9 cellular contexts compared by ENCODE assay signal in genomic region chr17:8159032-8159400, GRCh38. TPM values are rescaled to one million over a fixed set of nuclear protein-coding genes. Genes with fewer than 3 reads are reported as not detected.
DNase-seq lines count a peak whose midpoint lies in the region; ATAC-seq, FAIRE-seq and TF ChIP-seq lines count a peak whose summit lies in the region.
"Had no signal": no experiment of that assay in that cellular context is flagged by ENCODE, and none has a peak within 500 bp of the region (broad histone marks: within the 10 kb centered on the region; RNA-seq: fewer than 3 reads in every experiment).

No MANE protein-coding gene starts in this region.

- ATAC-seq in RWPE2 (ENCODE audit: low read depth) (no peak), GM21737 (IDR thresholded peaks at IDR 0.05; ENCODE audit: unreplicated experiment) (no peak), SK-N-SH treated with all-trans-retinoic acid at 6 μM for 48 hours (no peak)

- POLR2A ChIA-PET in CD8-positive, alpha-beta memory T cell (lab: Charles Lee): interaction anchor here (0.6 to 4.3 kb wide), 8 partner anchors 14 to 136 kb away, joined by 3 to 36 read pairs (median 4); partner anchors contain the start of gene SLC25A35

- no peaks in the 10 kb centered on the region for H3K9me3 ChIP-seq in CD8-positive, alpha-beta memory T cell (ENCODE audit: low read length)
- H3K9me3 ChIP-seq in RWPE2 (ENCODE audit: severe bottlenecking) (no peaks in the 10 kb centered on the region), esophagus muscularis mucosa (no peaks in the 10 kb centered on the region), skeletal muscle tissue (ENCODE audit: control insufficient read depth in 3 of 3, low read length in 3 of 3) (no peaks in the 10 kb centered on the region)

- FAIRE-seq in GM12891 (lab: Jason Lieb, UNC): no peak

- H3K4me3 ChIP-seq in CD8-positive, alpha-beta memory T cell (ENCODE audit: low read length): no peak overlapping the region
- H3K4me3 ChIP-seq in RWPE2 (ENCODE audit: severe bottlenecking): no peak overlapping the region
- no peak overlapping the region for H3K4me3 ChIP-seq in esophagus muscularis mucosa
- no peak overlapping the region for H3K4me3 ChIP-seq in skeletal muscle tissue (ENCODE audit: low read length in 3 of 3)
- H3K4me3 ChIP-seq: smooth muscle cell had no signal

- H3K4me1 ChIP-seq in CD8-positive, alpha-beta memory T cell (ENCODE audit: insufficient read depth, low read length): peaks cover 72% of the 10 kb centered on the region
- H3K4me1 ChIP-seq in RWPE2 (ENCODE audit: insufficient read depth, poor library complexity, severe bottlenecking) (peaks cover 13% of the 10 kb centered on the region), esophagus muscularis mucosa (peaks cover 42 to 66% (median 65%) of the 10 kb centered on the region in 4 donors), skeletal muscle tissue (ENCODE audit: control insufficient read depth in 3 of 3, insufficient read depth in 3 of 3, low read length in 3 of 3) (peaks cover 51 to 58% (median 51%) of the 10 kb centered on the region in 3 donors)

- H3K4me3 Mint-ChIP-seq in CD8-positive, alpha-beta memory T cell: peak overlapping the region; percentile 41 to 86 (median 72)
- no peak overlapping the region for H3K4me3 Mint-ChIP-seq in glutamatergic neuron (ENCODE audit: unreplicated experiment)

- no peak for TF ChIP-seq EP300 in esophagus muscularis mucosa (IDR thresholded peaks at IDR 0.05)

- peaks cover 7 to 49% (median 14%) of the 10 kb centered on the region in 3 donors for H3K36me3 Mint-ChIP-seq in CD8-positive, alpha-beta memory T cell
- no peaks in the 10 kb centered on the region for H3K36me3 Mint-ChIP-seq in glutamatergic neuron (ENCODE audit: unreplicated experiment)

- peaks cover 0 to 5% of the 10 kb centered on the region in 2 donors for H3K27me3 Mint-ChIP-seq in CD8-positive, alpha-beta memory T cell
- H3K27me3 Mint-ChIP-seq in glutamatergic neuron (ENCODE audit: unreplicated experiment): peaks cover 9% of the 10 kb centered on the region

- CTCF ChIA-PET in CD8-positive, alpha-beta memory T cell (lab: Charles Lee): interaction anchor here (0.8 to 11.7 kb wide), 12 partner anchors 9 to 143 kb away, joined by 3 to 108 read pairs (median 8); partner anchors contain the start of genes HES7 and TMEM107

- TF ChIP-seq CTCF in RWPE2 (IDR thresholded peaks at IDR 0.05; ENCODE audit: poor library complexity, severe bottlenecking) (peak; percentile 48), esophagus muscularis mucosa (IDR thresholded peaks at IDR 0.05) (no peak), glutamatergic neuron (IDR thresholded peaks at IDR 0.05; ENCODE audit: partially characterized antibody, unreplicated experiment) (no peak)

- peaks cover 41 to 65% (median 42%) of the 10 kb centered on the region in 3 donors for H3K4me1 Mint-ChIP-seq in CD8-positive, alpha-beta memory T cell
- peaks cover 28% of the 10 kb centered on the region for H3K4me1 Mint-ChIP-seq in glutamatergic neuron (ENCODE audit: low read depth, unreplicated experiment)

- H3K36me3 ChIP-seq in CD8-positive, alpha-beta memory T cell (ENCODE audit: insufficient read depth, low read length): peaks cover 30% of the 10 kb centered on the region
- peaks cover 45% of the 10 kb centered on the region for H3K36me3 ChIP-seq in RWPE2 (ENCODE audit: low read depth)
- H3K36me3 ChIP-seq in esophagus muscularis mucosa: peaks cover 9 to 27% (median 23%) of the 10 kb centered on the region in 4 donors
- peaks cover 20 to 26% (median 23%) of the 10 kb centered on the region in 3 donors for H3K36me3 ChIP-seq in skeletal muscle tissue (ENCODE audit: control insufficient read depth in 3 of 3, insufficient read depth in 3 of 3, low read length in 3 of 3)

- H3K9ac ChIP-seq in skeletal muscle tissue (ENCODE audit: low read depth in 1 of 3, low read length in 3 of 3): peak overlapping the region in 1 of 3 donors; percentile 20

- peak in 1 of 5 donors; percentile 46 for DNase-seq in CD8-positive, alpha-beta memory T cell
- DNase-seq in RWPE2 (ENCODE audit: low spot score) (no peak), esophagus muscularis mucosa (ENCODE audit: extremely low spot score) (no peak), GM12891 (ENCODE audit: insufficient read length, low spot score) (no peak), glutamatergic neuron (no peak)

- no peaks in the 10 kb centered on the region for H3K27me3 ChIP-seq in CD8-positive, alpha-beta memory T cell (ENCODE audit: insufficient read depth, low read length, poor library complexity, severe bottlenecking)
- H3K27me3 ChIP-seq in RWPE2 (ENCODE audit: insufficient read depth, poor library complexity, severe bottlenecking) (no peaks in the 10 kb centered on the region), esophagus muscularis mucosa (no peaks in the 10 kb centered on the region), skeletal muscle tissue (ENCODE audit: control insufficient read depth in 3 of 3, insufficient read depth in 3 of 3, low read length in 3 of 3) (no peaks in the 10 kb centered on the region)

- peak overlapping the region; percentile 11 for H3K27ac ChIP-seq in CD8-positive, alpha-beta memory T cell (ENCODE audit: low read depth, low read length)
- H3K27ac ChIP-seq in RWPE2 (ENCODE audit: poor library complexity, severe bottlenecking) (no peak overlapping the region), esophagus muscularis mucosa (replicated peaks in 1 of 4) (peak overlapping the region; percentile 100), skeletal muscle tissue (ENCODE audit: low read depth, low read length) (peak overlapping the region; percentile 98)

- WGBS in esophagus muscularis mucosa: 60% methylated on average over 3 of the region's 3 CpGs

- TF ChIP-seq POLR2A in esophagus muscularis mucosa (IDR thresholded peaks at IDR 0.05; ENCODE audit: low read depth) (no peak), GM12891 (IDR thresholded peaks at IDR 0.05; ENCODE audit: low read depth, low read length) (no peak)

- no peaks in the 10 kb centered on the region for H3K9me3 Mint-ChIP-seq in CD8-positive, alpha-beta memory T cell
- H3K9me3 Mint-ChIP-seq in glutamatergic neuron (ENCODE audit: unreplicated experiment): peaks cover 10% of the 10 kb centered on the region

- intact Hi-C loops in esophagus muscularis mucosa (cut with DNase I): no loop called here

- peak overlapping the region; percentile 93 to 99 (median 96) for H3K27ac Mint-ChIP-seq in CD8-positive, alpha-beta memory T cell
- H3K27ac Mint-ChIP-seq in glutamatergic neuron (ENCODE audit: unreplicated experiment): no peak overlapping the region

TF ChIP-seq in GM12891, 5 proteins besides CTCF, POLR2A, EP300 and RAD21:
- no peak for TF ChIP-seq POU2F2 (IDR thresholded peaks at IDR 0.05; ENCODE audit: low read depth, low read length)
- no peak for TF ChIP-seq PAX5 (IDR thresholded peaks at IDR 0.05; ENCODE audit: insufficient read depth, low read length, severe bottlenecking)
- TF ChIP-seq TAF1 (IDR thresholded peaks at IDR 0.05; ENCODE audit: low read depth, low read length): no peak
- no peak for TF ChIP-seq POLR2AphosphoS5 (IDR thresholded peaks at IDR 0.05; ENCODE audit: low read depth, low read length)
- no peak for TF ChIP-seq SPI1 (IDR thresholded peaks at IDR 0.05; ENCODE audit: low read depth, low read length)

TF ChIP-seq in SK-N-SH treated with all-trans-retinoic acid at 6 μM for 48 hours, 23 proteins besides CTCF, POLR2A, EP300 and RAD21 (continues in another document):
- TF ChIP-seq SNAI2 (CRISPR knock-in tag; IDR thresholded peaks at IDR 0.05) (no peak), BACH2 (CRISPR knock-in tag; IDR thresholded peaks at IDR 0.05; ENCODE audit: borderline replicate concordance) (no peak), CSDC2 (CRISPR knock-in tag; IDR thresholded peaks at IDR 0.05) (no peak)

RNA-seq across cellular contexts. Expression of gene VAMP2, which starts 3.7 kb away (rescaled TPM):
- total RNA-seq in CD8-positive, alpha-beta memory T cell: 10 to 100 TPM; 38.3 to 41.0 TPM
- 98.3 TPM for polyA plus RNA-seq in CD8-positive, alpha-beta memory T cell
- 10 to 100 TPM; 23.7 to 36.4 (median 33.0) TPM for total RNA-seq in esophagus muscularis mucosa
- total RNA-seq in skeletal muscle tissue: 8.4 TPM
- polyA plus RNA-seq in GM12891 (2012; ENCODE audit: low read depth, missing spikeins): 40.0 TPM
- total RNA-seq in glutamatergic neuron (ENCODE audit: unreplicated experiment): 117 TPM

RNA-seq across cellular contexts. Expression of gene PER1, which starts 6.8 kb away (rescaled TPM):
- 10 to 100 TPM; 26.5 to 35.8 TPM for total RNA-seq in CD8-positive, alpha-beta memory T cell
- polyA plus RNA-seq in CD8-positive, alpha-beta memory T cell: 12.1 TPM
- total RNA-seq in esophagus muscularis mucosa (100 to 1,000 TPM; 127 to 263 (median 168) TPM), skeletal muscle tissue (37.1 TPM), glutamatergic neuron (ENCODE audit: unreplicated experiment) (64.6 TPM)
- 17.1 TPM for polyA plus RNA-seq in GM12891 (2012; ENCODE audit: low read depth, missing spikeins)

RNA-seq across cellular contexts. Expression of gene TMEM107, which starts 17.2 kb away (rescaled TPM):
- total RNA-seq in CD8-positive, alpha-beta memory T cell: 10 to 100 TPM; 21.3 to 22.4 TPM
- polyA plus RNA-seq in CD8-positive, alpha-beta memory T cell: 50.7 TPM
- 10 to 100 TPM; 10.4 to 17.8 (median 13.6) TPM for total RNA-seq in esophagus muscularis mucosa
- 25.1 TPM for total RNA-seq in skeletal muscle tissue
- 14.7 TPM for polyA plus RNA-seq in GM12891 (2012; ENCODE audit: low read depth, missing spikeins)
- total RNA-seq in glutamatergic neuron (ENCODE audit: unreplicated experiment): 12.8 TPM

RNA-seq across cellular contexts. Expression of gene BORCS6, which starts 31.0 kb away (rescaled TPM):
- total RNA-seq in CD8-positive, alpha-beta memory T cell: 1 to 10 TPM; 8.1 to 8.8 TPM
- polyA plus RNA-seq in CD8-positive, alpha-beta memory T cell: 30.0 TPM
- total RNA-seq in esophagus muscularis mucosa (10 to 100 TPM in 3 of 4 donors, 1 to 10 TPM in 1; 8.6 to 22.4 (median 13.9) TPM), skeletal muscle tissue (4.7 TPM), glutamatergic neuron (ENCODE audit: unreplicated experiment) (14.2 TPM)
- 5.5 TPM for polyA plus RNA-seq in GM12891 (2012; ENCODE audit: low read depth, missing spikeins)

RNA-seq across cellular contexts. Expression of gene HES7, which starts 35.1 kb away (rescaled TPM):
- total RNA-seq in CD8-positive, alpha-beta memory T cell: 1 to 10 TPM; 1.6 to 1.8 TPM
- not detected for polyA plus RNA-seq in CD8-positive, alpha-beta memory T cell
- total RNA-seq in esophagus muscularis mucosa: 1 to 10 TPM in 1 of 4 donors, not detected in 3; 1.4 TPM
- total RNA-seq in skeletal muscle tissue: under 0.01 TPM
- 0.39 TPM for polyA plus RNA-seq in GM12891 (2012; ENCODE audit: low read depth, missing spikeins)
- total RNA-seq in glutamatergic neuron (ENCODE audit: unreplicated experiment): 2.2 TPM
- total RNA-seq: smooth muscle cell had no signal
- polyA plus RNA-seq: smooth muscle cell had no signal
